In the genomic region with DNA sequence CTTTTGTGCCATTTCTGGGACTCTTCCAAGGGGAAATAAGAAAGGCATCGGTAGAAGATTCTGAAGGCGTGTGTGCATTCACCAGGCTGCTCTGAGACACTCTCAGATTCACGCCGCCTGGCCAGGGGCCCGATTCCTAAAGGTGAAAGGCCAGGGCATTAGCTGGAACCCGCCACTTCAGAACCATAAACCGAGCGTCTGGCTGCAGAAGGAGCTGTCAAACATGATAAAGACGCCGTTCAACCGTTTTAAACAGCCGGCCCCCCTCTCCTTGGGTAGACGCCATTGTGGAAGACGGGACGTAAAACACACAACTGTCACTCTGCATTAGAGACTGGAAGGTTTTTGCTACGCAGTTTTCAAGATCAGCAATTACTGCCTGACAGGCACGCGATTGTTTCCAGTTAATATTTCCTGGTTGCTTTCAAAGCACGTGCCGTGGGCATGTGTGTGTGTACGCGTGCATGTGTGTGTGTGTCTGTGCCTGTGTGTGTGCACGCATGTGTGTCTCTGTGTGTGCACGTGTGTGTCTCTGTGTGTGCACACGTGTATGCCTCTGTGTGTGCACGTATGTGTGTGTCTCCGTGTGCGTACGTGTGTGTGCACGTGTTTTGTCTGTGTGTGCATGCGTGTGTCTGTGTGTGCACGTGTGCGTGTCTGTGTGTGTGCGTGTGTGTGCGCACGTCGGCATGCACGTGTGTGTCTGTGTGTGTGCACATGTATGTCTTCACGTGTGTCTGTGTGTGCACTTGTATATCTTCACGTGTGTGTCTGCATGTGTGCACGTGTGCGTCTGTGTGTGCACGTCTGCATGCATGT, we compare ENCODE assay signal across 21 cellular contexts. TPM values are rescaled to one million over a fixed set of nuclear protein-coding genes. Genes with fewer than 3 reads are reported as not detected.
DNase-seq lines count a peak whose midpoint lies in the region; ATAC-seq, FAIRE-seq and TF ChIP-seq lines count a peak whose summit lies in the region.
"Had no signal": no experiment of that assay in that cellular context is flagged by ENCODE, and none has a peak within 500 bp of the region (broad histone marks: within the 10 kb centered on the region; RNA-seq: fewer than 3 reads in every experiment).

No MANE protein-coding gene starts in this region.

- H3K18ac ChIP-seq in neuronal stem cell (ENCODE audit: low read length): peak overlapping the region; percentile 86

- H4K91ac ChIP-seq in neuronal stem cell (ENCODE audit: low read depth, low read length, poor library complexity): no peak overlapping the region

- no peak overlapping the region for H2BK120ac ChIP-seq in neuronal stem cell (ENCODE audit: low read depth, low read length)

- intact Hi-C loops in HepG2 (cut with micrococcal nuclease; ENCODE audit: unreplicated experiment): no loop called here
- intact Hi-C loops in right lobe of liver (cut with DNase I): no loop called here
- intact Hi-C loops in lower leg skin (cut with DNase I; ENCODE audit: low total_unique reads): no loop called here
- intact Hi-C loops in CD4-positive, alpha-beta memory T cell (cut with micrococcal nuclease): no loop called here

- peaks cover 22% of the 10 kb centered on the region for H3K4me1 Mint-ChIP-seq in mesothelial cell of epicardium
- peaks cover 0 to 4% (median 1%) of the 10 kb centered on the region in 4 donors for H3K4me1 Mint-ChIP-seq in CD4-positive, alpha-beta memory T cell

- H3K36me3 ChIP-seq in HepG2 (replicated peaks in 1 of 2; ENCODE audit: control insufficient read depth in 1 of 2, insufficient read depth in 2 of 2, low read length in 2 of 2) (no peaks in the 10 kb centered on the region), right lobe of liver (no peaks in the 10 kb centered on the region), neuronal stem cell (replicated peaks in 1 of 2; ENCODE audit: control insufficient read depth in 2 of 2, insufficient read depth in 2 of 2, low read length in 2 of 2) (no peaks in the 10 kb centered on the region)
- no peaks in the 10 kb centered on the region for H3K36me3 ChIP-seq in CD4-positive, alpha-beta memory T cell (ENCODE audit: insufficient read depth, low read length)
- H3K36me3 ChIP-seq: HAP-1, SJSA1 had no signal

- no peaks in the 10 kb centered on the region for H3K9me3 ChIP-seq in HepG2 (ENCODE audit: low read length)
- H3K9me3 ChIP-seq in right lobe of liver: no peaks in the 10 kb centered on the region
- peaks cover 0 to 9% of the 10 kb centered on the region in 2 donors for H3K9me3 ChIP-seq in neuronal stem cell (replicated peaks in 1 of 2; ENCODE audit: control insufficient read depth in 2 of 2, insufficient read depth in 1 of 2, low read depth in 1 of 2, low read length in 2 of 2)
- no peaks in the 10 kb centered on the region for H3K9me3 ChIP-seq in CD4-positive, alpha-beta memory T cell (ENCODE audit: control insufficient read depth in 1 of 2, low read length in 2 of 2)

- no peak overlapping the region for H2AK5ac ChIP-seq in neuronal stem cell (ENCODE audit: low read depth, low read length)

- no peak for TF ChIP-seq POLR2A in HepG2 (IDR thresholded peaks at IDR 0.05; ENCODE audit: insufficient read depth in 1 of 2, low read depth in 2 of 2, low read length in 2 of 2)
- TF ChIP-seq POLR2A in right lobe of liver (IDR thresholded peaks at IDR 0.05): no peak
- TF ChIP-seq POLR2A in GM12892 (IDR thresholded peaks at IDR 0.05; ENCODE audit: low read depth, low read length): no peak
- no peak for TF ChIP-seq POLR2A in lower leg skin (IDR thresholded peaks at IDR 0.05)

- H3K27me3 ChIP-seq in HepG2 (ENCODE audit: control insufficient read depth in 1 of 2, insufficient read depth in 2 of 2, low read length in 2 of 2) (peaks cover 1 to 14% of the 10 kb centered on the region in 2 experiments; a peak in 3 of 5 replicates), right lobe of liver (no peaks in the 10 kb centered on the region), neuronal stem cell (ENCODE audit: control insufficient read depth in 3 of 3, insufficient read depth in 3 of 3, low read depth in 1 of 3, low read length in 3 of 3) (no peaks in the 10 kb centered on the region)
- no peaks in the 10 kb centered on the region for H3K27me3 ChIP-seq in CD4-positive, alpha-beta memory T cell (ENCODE audit: insufficient read depth, low read length)
- H3K27me3 ChIP-seq: SJSA1 had no signal

- POLR2A ChIA-PET in HepG2 (lab: Yijun Ruan, JAX): no interaction called here
- POLR2A ChIA-PET in CD4-positive, alpha-beta memory T cell (lab: Charles Lee; ENCODE audit: partially characterized antibody): no interaction called here

- H3K23ac ChIP-seq in neuronal stem cell (ENCODE audit: low read depth, low read length, poor library complexity): peak overlapping the region; percentile 97

- H2BK12ac ChIP-seq in neuronal stem cell (ENCODE audit: low read length): peak overlapping the region; percentile 67

- H3K27ac Mint-ChIP-seq in mesothelial cell of epicardium: no peak overlapping the region
- H3K27ac Mint-ChIP-seq in CD4-positive, alpha-beta memory T cell: no peak overlapping the region

- no peaks in the 10 kb centered on the region for H4K20me1 ChIP-seq in HepG2 (ENCODE audit: insufficient read depth, low read length)

- BruUV-seq in HepG2 (replicated peaks; lab: Mats Ljungman, UMichigan): no TSS peak

- no peaks in the 10 kb centered on the region for H3K4me1 ChIP-seq in HepG2 (ENCODE audit: insufficient read depth, low read length)
- no peaks in the 10 kb centered on the region for H3K4me1 ChIP-seq in right lobe of liver
- peaks cover 0 to 18% of the 10 kb centered on the region in 2 donors for H3K4me1 ChIP-seq in neuronal stem cell (ENCODE audit: control insufficient read depth in 2 of 2, insufficient read depth in 1 of 2, low read depth in 1 of 2, low read length in 2 of 2)
- H3K4me1 ChIP-seq in CD4-positive, alpha-beta memory T cell (ENCODE audit: insufficient read depth, low read length): no peaks in the 10 kb centered on the region
- H3K4me1 ChIP-seq: HAP-1, SJSA1 had no signal

- H2AFZ ChIP-seq in HepG2 (ENCODE audit: low read length): no peak overlapping the region
- H2AFZ ChIP-seq in neuronal stem cell (ENCODE audit: low read length): peak overlapping the region; percentile 38
- H2AFZ ChIP-seq: GM23248 had no signal

- peak overlapping the region; percentile 24 for H3K4ac ChIP-seq in neuronal stem cell (ENCODE audit: low read length)

- H3K79me1 ChIP-seq in neuronal stem cell (ENCODE audit: low read depth, low read length): no peaks in the 10 kb centered on the region

- CTCF ChIA-PET in HepG2 (lab: Yijun Ruan, JAX; ENCODE audit: low intra/inter-chr PET ratio, low total read pairs): no interaction called here
- CTCF ChIA-PET in CD4-positive, alpha-beta memory T cell (lab: Charles Lee; ENCODE audit: partially characterized antibody): no interaction called here

- TF ChIP-seq RAD21 in HepG2 (CRISPR knock-in tag; IDR thresholded peaks at IDR 0.05): no peak

- ATAC-seq in HepG2 (no peak), right lobe of liver (no peak)

- 60% methylated on average over 36 of the region's 43 CpGs for WGBS in HepG2 (ENCODE audit: low lambda C conversion rate)
- WGBS in right lobe of liver (ENCODE audit: insufficient coverage, low coverage, low lambda C conversion rate, missing lambda C conversion rate): 78% methylated on average over 25 of the region's 43 CpGs
- WGBS in neuronal stem cell (ENCODE audit: extremely low coverage in 2 of 2, insufficient read length in 2 of 2, insufficient replicate concordance in 1 of 2), 2 donors: no CpG with 5 or more reads among the region's 43 CpGs
- WGBS in lower leg skin, 2 donors: 49 to 52% methylated on average over 43 of the region's 43 CpGs

- peak overlapping the region; percentile 89 for H3K14ac ChIP-seq in neuronal stem cell (ENCODE audit: low read length)

- no peak overlapping the region for H3K27ac ChIP-seq in HepG2 (ENCODE audit: extremely low read length, insufficient read depth, low read length)
- no peak overlapping the region for H3K27ac ChIP-seq in right lobe of liver
- peak overlapping the region; percentile 14 for H3K27ac ChIP-seq in neuronal stem cell (replicated peaks; ENCODE audit: low read length)
- H3K27ac ChIP-seq in CD4-positive, alpha-beta memory T cell (ENCODE audit: low read depth, low read length): no peak overlapping the region
- H3K27ac ChIP-seq: 22Rv1, GM23248, SJSA1 had no signal

- H3K4me3 ChIP-seq in HepG2 (replicated peaks in 1 of 3; ENCODE audit: insufficient read depth in 1 of 3, low read depth in 2 of 3, low read length in 3 of 3) (no peak overlapping the region), right lobe of liver (no peak overlapping the region), neuronal stem cell (ENCODE audit: low read length in 2 of 2) (peak overlapping the region in 1 of 2 donors; percentile 38), lower leg skin (ENCODE audit: low read depth, poor library complexity, severe bottlenecking) (no peak overlapping the region)
- H3K4me3 ChIP-seq in CD4-positive, alpha-beta memory T cell (ENCODE audit: low read length in 2 of 2): no peak overlapping the region
- H3K4me3 ChIP-seq: GM23248, HAP-1, SJSA1 had no signal

- H3K4me2 ChIP-seq in HepG2 (ENCODE audit: low read depth, low read length): no peak overlapping the region
- no peak overlapping the region for H3K4me2 ChIP-seq in neuronal stem cell (ENCODE audit: insufficient read depth, low read length, poor library complexity, severe bottlenecking)

- no peaks in the 10 kb centered on the region for H3K79me2 ChIP-seq in HepG2 (ENCODE audit: insufficient read depth, low read length)

- TF ChIP-seq CTCF in HepG2 (CRISPR knock-in tag; IDR thresholded peaks at IDR 0.05) (no peak), right lobe of liver (IDR thresholded peaks at IDR 0.05) (no peak), mesothelial cell of epicardium (IDR thresholded peaks at IDR 0.05; ENCODE audit: unreplicated experiment) (no peak), lower leg skin (IDR thresholded peaks at IDR 0.05) (no peak)

- in situ Hi-C loops in HepG2 (cut with HindIII; ENCODE audit: extremely low pct_ligation_motif_present, low pct_unique_long_range_greater_than_20kb): no loop called here

- peaks cover 24% of the 10 kb centered on the region for H3K27me3 Mint-ChIP-seq in mesothelial cell of epicardium (ENCODE audit: low read depth)
- peaks cover 0 to 1% of the 10 kb centered on the region in 2 donors for H3K27me3 Mint-ChIP-seq in CD4-positive, alpha-beta memory T cell

- no peak overlapping the region for H3K9ac ChIP-seq in HepG2 (ENCODE audit: insufficient read depth, low read depth, low read length)
- peak overlapping the region; percentile 79 for H3K9ac ChIP-seq in neuronal stem cell (ENCODE audit: low read depth, low read length, poor library complexity)
- H3K9ac ChIP-seq: GM23248 had no signal

- H3K36me3 Mint-ChIP-seq in mesothelial cell of epicardium: no peaks in the 10 kb centered on the region
- H3K36me3 Mint-ChIP-seq in CD4-positive, alpha-beta memory T cell: no peaks in the 10 kb centered on the region

- H2BK15ac ChIP-seq in neuronal stem cell (ENCODE audit: low read length): peak overlapping the region; percentile 33

- H3K9me3 Mint-ChIP-seq in mesothelial cell of epicardium: no peaks in the 10 kb centered on the region
- peaks cover 0 to 19% (median 4%) of the 10 kb centered on the region in 8 donors for H3K9me3 Mint-ChIP-seq in CD4-positive, alpha-beta memory T cell

- peak overlapping the region; percentile 75 for H4K8ac ChIP-seq in neuronal stem cell (ENCODE audit: low read depth, low read length)

- no peak for FAIRE-seq in HepG2 (lab: Jason Lieb, UNC)
- no peak for FAIRE-seq in GM12892 (lab: Jason Lieb, UNC)

- H3K4me3 Mint-ChIP-seq in mesothelial cell of epicardium: peak overlapping the region; percentile 29
- no peak overlapping the region for H3K4me3 Mint-ChIP-seq in CD4-positive, alpha-beta memory T cell

- H2BK5ac ChIP-seq in neuronal stem cell (ENCODE audit: low read length): peak overlapping the region; percentile 27

- no peak for TF ChIP-seq EP300 in HepG2 (IDR thresholded peaks at IDR 0.05; ENCODE audit: low read depth in 2 of 2, low read length in 2 of 2)
- TF ChIP-seq EP300 in HepG2 (CRISPR knock-in tag; IDR thresholded peaks at IDR 0.05; ENCODE audit: borderline replicate concordance): no peak

- no peak for DNase-seq in HepG2 (ENCODE audit: low spot score)
- DNase-seq in right lobe of liver: no peak
- DNase-seq in mesothelial cell of epicardium (ENCODE audit: low spot score in 2 of 2, unreplicated experiment in 2 of 2): no peak
- DNase-seq in neuronal stem cell (ENCODE audit: low spot score): peak; percentile 26
- DNase-seq in dedifferentiated amniotic fluid mesenchymal stem cell (ENCODE audit: extremely low spot score): no peak
- no peak for DNase-seq in GM12892 (ENCODE audit: insufficient read length)
- no peak for DNase-seq in lower leg skin (ENCODE audit: low spot score in 2 of 2)
- no peak for DNase-seq in CD4-positive, alpha-beta memory T cell
- DNase-seq: GM23248, NCI-H1048, NCI-H1417, NCI-H1694 treated with DMSO at 0.1 percent for 48 hours, NCI-H2081, NCI-H2227 treated with DMSO at 0.1 percent for 48 hours, NCI-H69, Right ventricle myocardium superior, RPMI8226 had no signal

RNA-seq across cellular contexts. Expression of a gene that starts 48.8 kb away (rescaled TPM):
- total RNA-seq in HepG2 (2016; rRNA removed; fragmentation: Illumina TruSeq; extraction: Trizol) (not detected in 2 replicates), right lobe of liver (not detected), mesothelial cell of epicardium (not detected in 3 replicates), lower leg skin (1 to 10 TPM in 1 of 4 donors, under 1 TPM in 1, not detected in 2; 0.54 to 2.4 TPM)
- total RNA-seq in HepG2 (2016; cell fraction: cytosol; rRNA removed; fragmentation: Illumina TruSeq; extraction: Trizol; ENCODE audit: low read depth): not detected in 2 replicates
- not detected in 2 replicates for total RNA-seq in HepG2 (2016; cell fraction: insoluble cytoplasmic fraction; rRNA removed; fragmentation: Illumina TruSeq; extraction: Trizol)
- total RNA-seq in HepG2 (2016; cell fraction: membrane; rRNA removed; fragmentation: Illumina TruSeq; extraction: Trizol): not detected in 2 replicates
- not detected in 2 replicates for total RNA-seq in HepG2 (2016; cell fraction: nucleus; rRNA removed; fragmentation: Illumina TruSeq; extraction: Trizol)
- polyA plus RNA-seq in HepG2 (2011; rRNA removed): not detected in 2 replicates
- not detected in 2 replicates for polyA plus RNA-seq in HepG2 (2011; cell fraction: cytosol; rRNA removed)
- polyA plus RNA-seq in HepG2 (2011; cell fraction: nucleus; rRNA removed): not detected in 2 replicates
- polyA plus RNA-seq in HepG2 (2012): not detected in 2 replicates
- not detected in 2 replicates for polyA plus RNA-seq in HepG2 (2016; cell fraction: cytosol; fragmentation: Illumina TruSeq; extraction: Trizol; ENCODE audit: low read depth)
- not detected in 2 replicates for polyA plus RNA-seq in HepG2 (2016; cell fraction: insoluble cytoplasmic fraction; fragmentation: Illumina TruSeq; extraction: Trizol; ENCODE audit: low read depth)
- polyA plus RNA-seq in HepG2 (2016; cell fraction: membrane; fragmentation: Illumina TruSeq; extraction: Trizol; ENCODE audit: low read depth): not detected in 2 replicates
- polyA plus RNA-seq in HepG2 (2016; cell fraction: nucleus; fragmentation: Illumina TruSeq; extraction: Trizol; ENCODE audit: insufficient read depth, low read depth): not detected in 2 replicates
- polyA minus RNA-seq in HepG2 (2011; rRNA and poly(A)+ RNA removed; ENCODE audit: low replicate concordance): not detected in 2 replicates
- not detected in 2 replicates for polyA minus RNA-seq in HepG2 (2011; cell fraction: cytosol; rRNA and poly(A)+ RNA removed)
- not detected in 2 replicates for polyA minus RNA-seq in HepG2 (2011; cell fraction: nucleus; rRNA and poly(A)+ RNA removed)
- polyA plus RNA-seq in neuronal stem cell (2013, experiment 1 of 2): not detected
- polyA plus RNA-seq in neuronal stem cell (2013, experiment 2 of 2): not detected
- polyA plus RNA-seq in GM12892 (2012; ENCODE audit: missing spikeins): not detected
- not detected for total RNA-seq in CD4-positive, alpha-beta memory T cell
- not detected for polyA plus RNA-seq in CD4-positive, alpha-beta memory T cell
- total RNA-seq: GM23248, NCI-H460, Right ventricle myocardium superior, SJSA1 had no signal
- polyA plus RNA-seq: GM23248 had no signal
